Comparison of ENCODE assay signal across 29 cellular contexts in the genomic region with DNA sequence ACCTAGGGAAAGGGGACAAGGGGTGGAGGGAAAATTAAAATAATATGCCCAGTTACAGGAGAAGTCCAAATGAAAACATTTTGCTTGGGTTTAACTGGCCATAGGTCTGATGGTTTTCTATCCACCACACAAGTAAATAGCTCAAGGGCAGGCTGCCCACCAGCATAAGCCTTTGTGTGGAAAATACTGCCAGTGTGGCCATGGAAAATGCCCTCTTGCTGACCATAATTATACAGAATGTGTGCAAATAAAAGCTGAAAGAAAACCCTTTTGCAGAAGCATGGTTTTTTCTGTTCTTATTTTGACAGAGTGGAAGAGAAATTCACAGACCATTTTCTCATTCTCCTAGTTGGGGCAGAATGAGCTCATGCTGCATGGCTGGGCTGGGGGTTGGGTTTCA.
DNase-seq lines count a peak whose midpoint lies in the region; ATAC-seq and TF ChIP-seq lines count a peak whose summit lies in the region.
"Had no signal": no experiment of that assay in that cellular context is flagged by ENCODE, and none has a peak within 500 bp of the region (broad histone marks: within the 10 kb centered on the region; RNA-seq: fewer than 3 reads in every experiment).

No MANE protein-coding gene starts in this region.

- BruUV-seq in Calu3 (replicated peaks; lab: Mats Ljungman, UMichigan) (no TSS peak), Caco-2 (replicated peaks; lab: Mats Ljungman, UMichigan) (no TSS peak)

- H3K4me1 Mint-ChIP-seq in Calu3 (ENCODE audit: low read depth, unreplicated experiment) (peaks cover 48% of the 10 kb centered on the region), Caco-2 (ENCODE audit: low read depth, unreplicated experiment) (peaks cover 10% of the 10 kb centered on the region)
- H3K4me1 Mint-ChIP-seq: activated B cell treated with CpG ODN at 0.5 μM for 24 hours; activated naive CD4-positive, alpha-beta T cell treated with anti-CD3 and anti-CD28 coated beads, Interleukin-2, amount 10 ng/mL, durations not matched to agents 7 days and 5 days; stimulated activated memory B cell treated with anti-CD40 and anti-IgM and Interleukin-4, amounts not matched to agents 10 μg/mL and 1 μg/mL and 100 μg/mL, for 72 hours had no signal

- H3K27me3 Mint-ChIP-seq in Calu3 (ENCODE audit: unreplicated experiment) (no peaks in the 10 kb centered on the region), Caco-2 (ENCODE audit: insufficient read depth, unreplicated experiment) (no peaks in the 10 kb centered on the region)
- H3K27me3 Mint-ChIP-seq: activated B cell treated with CpG ODN at 0.5 μM for 24 hours; activated naive CD4-positive, alpha-beta T cell treated with anti-CD3 and anti-CD28 coated beads, Interleukin-2, amount 10 ng/mL, durations not matched to agents 7 days and 5 days; stimulated activated memory B cell treated with anti-CD40 and anti-IgM and Interleukin-4, amounts not matched to agents 10 μg/mL and 1 μg/mL and 100 μg/mL, for 72 hours had no signal

- no peaks in the 10 kb centered on the region for H3K27me3 ChIP-seq in Caco-2 (replicated peaks; ENCODE audit: control insufficient read depth, insufficient read depth, low read length)
- H3K27me3 ChIP-seq: BLaER1 treated with 17β-estradiol and CSF1 and Interleukin-3, amounts not matched to agents 10 nM and 100 nM; cardiac muscle cell; gastrocnemius medialis; sigmoid colon; SJCRH30; upper lobe of right lung had no signal

- TF ChIP-seq CTCF in Calu3 (IDR thresholded peaks at IDR 0.05; ENCODE audit: unreplicated experiment) (no peak), Caco-2 (IDR thresholded peaks at IDR 0.05; ENCODE audit: insufficient read depth in 1 of 2, low read depth in 1 of 2, low read length in 1 of 2, severe bottlenecking in 1 of 2, unreplicated experiment in 1 of 2) (no peak)

- peaks cover 11% of the 10 kb centered on the region for H3K4me1 ChIP-seq in Caco-2
- H3K4me1 ChIP-seq: BLaER1 treated with 17β-estradiol and CSF1 and Interleukin-3, amounts not matched to agents 10 nM and 100 nM; gastrocnemius medialis; prostate gland; sigmoid colon; upper lobe of right lung had no signal

- no peaks in the 10 kb centered on the region for H3K36me3 ChIP-seq in Caco-2 (ENCODE audit: control insufficient read depth, insufficient read depth, low read length)
- H3K36me3 ChIP-seq: BLaER1 treated with 17β-estradiol and CSF1 and Interleukin-3, amounts not matched to agents 10 nM and 100 nM; cardiac muscle cell; gastrocnemius medialis; neutrophil; prostate gland; sigmoid colon; SJCRH30; upper lobe of right lung had no signal

- ATAC-seq in GM21576 (IDR thresholded peaks at IDR 0.05; ENCODE audit: unreplicated experiment): no peak
- ATAC-seq in GM21528 (IDR thresholded peaks at IDR 0.05; ENCODE audit: low FRiP score, unreplicated experiment): no peak
- ATAC-seq: gastrocnemius medialis; HepG2; left colon; stimulated activated memory B cell treated with anti-CD40 and anti-IgM and Interleukin-4, amounts not matched to agents 10 μg/mL and 1 μg/mL and 100 μg/mL, for 72 hours had no signal

- peak; percentile 23 for DNase-seq in Calu3
- DNase-seq in NCI-H146 (lab: John Stamatoyannopoulos, UW): peak; percentile 74
- DNase-seq in T1000 (lab: John Stamatoyannopoulos, UW): peak; percentile 11
- peak; percentile 21 for DNase-seq in medulla oblongata (ENCODE audit: extremely low spot score)
- DNase-seq in Caco-2: no peak
- no peak for DNase-seq in HuH-7 (ENCODE audit: low spot score)
- DNase-seq: activated B cell treated with CpG ODN at 0.5 μM for 24 hours; activated CD4-positive, alpha-beta T cell treated with anti-CD3 and anti-CD28 coated beads, Interleukin-2, amount 50 U/mL, for 4 hours; activated naive CD4-positive, alpha-beta T cell treated with anti-CD3 and anti-CD28 coated beads, Interleukin-2, amount 10 ng/mL, durations not matched to agents 7 days and 5 days; amygdala; endodermal cell; gastrocnemius medialis; left colon; NCI-H1105 treated with DMSO at 0.1 percent for 48 hours; sigmoid colon; SJCRH30; stimulated activated CD4-positive, alpha-beta T cell treated with anti-CD3 and anti-CD28 coated beads, Interleukin-4, amount 100 ng/mL, for 4 hours; substantia nigra; upper lobe of right lung had no signal

- CTCF ChIA-PET in Calu3 (lab: Charles Lee) (no interaction called here), Caco-2 (lab: Charles Lee) (no interaction called here)

- H3K9me3 ChIP-seq in Caco-2: no peaks in the 10 kb centered on the region
- H3K9me3 ChIP-seq: gastrocnemius medialis, neutrophil, prostate gland, sigmoid colon, upper lobe of right lung had no signal

- intact Hi-C loops in Calu3 (cut with micrococcal nuclease; ENCODE audit: unreplicated experiment): loop anchor here (5.0 kb wide), 1 partner anchor 52 kb away; no protein-coding TSS in a partner anchor
- intact Hi-C loops in Caco-2 (cut with micrococcal nuclease; ENCODE audit: unreplicated experiment): no loop called here

- POLR2A ChIA-PET in Caco-2 (lab: Charles Lee): no interaction called here

- no peak overlapping the region for H3K4me3 ChIP-seq in Caco-2 (ENCODE audit: low read depth, low read length)
- H3K4me3 ChIP-seq: BLaER1 treated with 17β-estradiol and CSF1 and Interleukin-3, amounts not matched to agents 10 nM and 100 nM; cardiac muscle cell; coronary artery; gastrocnemius medialis; prostate gland; sigmoid colon; SJCRH30; upper lobe of right lung had no signal

- H3K36me3 Mint-ChIP-seq in Calu3 (ENCODE audit: insufficient read depth, unreplicated experiment): peaks cover 7% of the 10 kb centered on the region
- no peaks in the 10 kb centered on the region for H3K36me3 Mint-ChIP-seq in Caco-2 (ENCODE audit: insufficient read depth, unreplicated experiment)
- H3K36me3 Mint-ChIP-seq: activated naive CD4-positive, alpha-beta T cell treated with anti-CD3 and anti-CD28 coated beads, Interleukin-2, amount 10 ng/mL, durations not matched to agents 7 days and 5 days; stimulated activated memory B cell treated with anti-CD40 and anti-IgM and Interleukin-4, amounts not matched to agents 10 μg/mL and 1 μg/mL and 100 μg/mL, for 72 hours had no signal

- peak overlapping the region; percentile 84 for H3K27ac Mint-ChIP-seq in Calu3 (ENCODE audit: unreplicated experiment)
- H3K27ac Mint-ChIP-seq in Caco-2 (ENCODE audit: unreplicated experiment): no peak overlapping the region
- H3K27ac Mint-ChIP-seq: activated B cell treated with CpG ODN at 0.5 μM for 24 hours; activated naive CD4-positive, alpha-beta T cell treated with anti-CD3 and anti-CD28 coated beads, Interleukin-2, amount 10 ng/mL, durations not matched to agents 7 days and 5 days; activated T-helper 1 cell treated with anti-CD3 and anti-CD28 coated beads, Interleukin-12 subunit alpha, Interleukin-12 subunit beta, Interleukin-2, Interleukin-4 antibody, amounts not matched to agents 30 ng/mL and 10 ng/mL and 1 ng/mL, durations not matched to agents 14 hours and 24 hours and 36 hours; endodermal cell; stimulated activated memory B cell treated with anti-CD40 and anti-IgM and Interleukin-4, amounts not matched to agents 10 μg/mL and 1 μg/mL and 100 μg/mL, for 72 hours had no signal

- no peak overlapping the region for H3K4me3 Mint-ChIP-seq in Calu3 (ENCODE audit: low read depth, unreplicated experiment)
- H3K4me3 Mint-ChIP-seq in Caco-2 (ENCODE audit: unreplicated experiment): no peak overlapping the region
- H3K4me3 Mint-ChIP-seq: activated B cell treated with CpG ODN at 0.5 μM for 24 hours; activated naive CD4-positive, alpha-beta T cell treated with anti-CD3 and anti-CD28 coated beads, Interleukin-2, amount 10 ng/mL, durations not matched to agents 7 days and 5 days; activated T-helper 1 cell treated with anti-CD3 and anti-CD28 coated beads, Interleukin-12 subunit alpha, Interleukin-12 subunit beta, Interleukin-2, Interleukin-4 antibody, amounts not matched to agents 30 ng/mL and 10 ng/mL and 1 ng/mL, durations not matched to agents 14 hours and 24 hours and 36 hours; endodermal cell; stimulated activated memory B cell treated with anti-CD40 and anti-IgM and Interleukin-4, amounts not matched to agents 10 μg/mL and 1 μg/mL and 100 μg/mL, for 72 hours had no signal

- H3K9me3 Mint-ChIP-seq in Calu3 (ENCODE audit: low read depth, unreplicated experiment) (no peaks in the 10 kb centered on the region), Caco-2 (ENCODE audit: unreplicated experiment) (peaks cover 14% of the 10 kb centered on the region)
- H3K9me3 Mint-ChIP-seq: activated B cell treated with CpG ODN at 0.5 μM for 24 hours; activated naive CD4-positive, alpha-beta T cell treated with anti-CD3 and anti-CD28 coated beads, Interleukin-2, amount 10 ng/mL, durations not matched to agents 7 days and 5 days; activated T-helper 1 cell treated with anti-CD3 and anti-CD28 coated beads, Interleukin-12 subunit alpha, Interleukin-12 subunit beta, Interleukin-2, Interleukin-4 antibody, amounts not matched to agents 30 ng/mL and 10 ng/mL and 1 ng/mL, durations not matched to agents 14 hours and 24 hours and 36 hours; stimulated activated memory B cell treated with anti-CD40 and anti-IgM and Interleukin-4, amounts not matched to agents 10 μg/mL and 1 μg/mL and 100 μg/mL, for 72 hours had no signal

Comparison
In these comparisons a context has a peak if more than half of its experiments do, and no peak if none do; other contexts are left out.
1. DNase-seq: peak in Calu3 (single experiment), NCI-H146 (single experiment), T1000 (single experiment) and medulla oblongata (single experiment); none in Caco-2 (0 of 2) and HuH-7 (single experiment).